ENCODE assay signal across 14 cellular contexts in genomic region chr3:39143051-39143885, GRCh38. TPM values are rescaled to one million over a fixed set of nuclear protein-coding genes. Genes with fewer than 3 reads are reported as not detected.
DNase-seq lines count a peak whose midpoint lies in the region; ATAC-seq and TF ChIP-seq lines count a peak whose summit lies in the region.
"Had no signal": no experiment of that assay in that cellular context is flagged by ENCODE, and none has a peak within 500 bp of the region (broad histone marks: within the 10 kb centered on the region; RNA-seq: fewer than 3 reads in every experiment).

No MANE protein-coding gene starts in this region.

- TF ChIP-seq CTCF in left ventricle myocardium inferior (IDR thresholded peaks at IDR 0.05; ENCODE audit: borderline replicate concordance) (no peak), heart right ventricle (IDR thresholded peaks at IDR 0.05) (no peak), chondrocyte (IDR thresholded peaks at IDR 0.05) (no peak), nephron progenitor cell (IDR thresholded peaks at IDR 0.05) (no peak), upper lobe of right lung (IDR thresholded peaks at IDR 0.05) (no peak), GM23338 (conservative IDR thresholded peaks at IDR 0.05; ENCODE audit: low read depth in 2 of 2) (no peak)

- peaks cover 59% of the 10 kb centered on the region for H3K36me3 ChIP-seq in left ventricle myocardium inferior
- peaks cover 0 to 75% (median 41%) of the 10 kb centered on the region in 9 donors for H3K36me3 ChIP-seq in heart right ventricle
- H3K36me3 ChIP-seq in upper lobe of right lung: peaks cover 60% of the 10 kb centered on the region
- H3K36me3 ChIP-seq in GM23338 (ENCODE audit: insufficient read depth): peaks cover 17% of the 10 kb centered on the region; the same call in 1 of the 2 replicates

- peak overlapping the region; percentile 20 for H3K27ac Mint-ChIP-seq in chondrocyte (ENCODE audit: unreplicated experiment)
- peak overlapping the region; percentile 39 for H3K27ac Mint-ChIP-seq in nephron progenitor cell
- H3K27ac Mint-ChIP-seq in GM23338: no peak overlapping the region

- no peak for DNase-seq in left ventricle myocardium inferior
- DNase-seq in heart right ventricle: no peak
- no peak for DNase-seq in chondrocyte (ENCODE audit: low spot score)
- DNase-seq in nephron progenitor cell: no peak
- no peak for DNase-seq in upper lobe of right lung
- no peak for DNase-seq in GM23338 (ENCODE audit: low spot score)
- DNase-seq in HEK293T (ENCODE audit: extremely low spot score): no peak
- DNase-seq: aorta; effector CD8-positive, alpha-beta T cell; EL; SIG-M5; stimulated activated CD8-positive, alpha-beta memory T cell treated with anti-CD3 and anti-CD28 coated beads, Interleukin-4, amount 100 ng/mL, for 48 hours had no signal

- no peak overlapping the region for H3K4me2 ChIP-seq in GM23338

- H3F3A ChIP-seq in GM23338 (replicated peaks; ENCODE audit: low read depth): no peaks in the 10 kb centered on the region

- CTCF ChIA-PET in HEK293T (lab: Yijun Ruan, JAX): interaction anchor here (0.9 kb wide), 1 partner anchor 47 kb away, joined by 3 read pairs; no protein-coding TSS in a partner anchor

- H3K27me3 ChIP-seq in left ventricle myocardium inferior (ENCODE audit: low read depth) (no peaks in the 10 kb centered on the region), heart right ventricle (no peaks in the 10 kb centered on the region), upper lobe of right lung (no peaks in the 10 kb centered on the region), GM23338 (ENCODE audit: insufficient read depth) (no peaks in the 10 kb centered on the region)

- no peaks in the 10 kb centered on the region for H3K9me3 Mint-ChIP-seq in chondrocyte (ENCODE audit: low read depth)
- H3K9me3 Mint-ChIP-seq in nephron progenitor cell: no peaks in the 10 kb centered on the region
- H3K9me3 Mint-ChIP-seq in GM23338: no peaks in the 10 kb centered on the region

- intact Hi-C loops in left ventricle myocardium inferior (cut with micrococcal nuclease): no loop called here
- intact Hi-C loops in heart right ventricle (cut with DNase I): loop anchor here in 2 of 10 donors (5.0 to 10.0 kb wide), 2 partner anchors 39 to 242 kb away; partner anchors contain the start of gene SLC25A38 (in 1 of the 2)
- intact Hi-C loops in upper lobe of right lung (cut with DNase I): no loop called here

- H2AFZ ChIP-seq in GM23338: no peak overlapping the region

- ATAC-seq in heart right ventricle (no peak), upper lobe of right lung (no peak), GM23338 (no peak), HG03025 (IDR thresholded peaks at IDR 0.05; ENCODE audit: low FRiP score, unreplicated experiment) (no peak)

- 70 to 74% methylated on average over 14 of the region's 14 CpGs for WGBS in heart right ventricle, 2 donors

- H3K4me1 Mint-ChIP-seq in chondrocyte (ENCODE audit: low read depth): peaks cover 74% of the 10 kb centered on the region
- peaks cover 42% of the 10 kb centered on the region for H3K4me1 Mint-ChIP-seq in nephron progenitor cell
- H3K4me1 Mint-ChIP-seq in GM23338: peaks cover 27% of the 10 kb centered on the region

- peaks cover 7% of the 10 kb centered on the region for H4K20me1 ChIP-seq in GM23338 (replicated peaks; ENCODE audit: insufficient read depth)

- H3K4me3 Mint-ChIP-seq in chondrocyte (ENCODE audit: unreplicated experiment): no peak overlapping the region
- no peak overlapping the region for H3K4me3 Mint-ChIP-seq in nephron progenitor cell
- no peak overlapping the region for H3K4me3 Mint-ChIP-seq in GM23338

- H3K9me3 ChIP-seq in left ventricle myocardium inferior (replicated peaks) (no peaks in the 10 kb centered on the region), heart right ventricle (no peaks in the 10 kb centered on the region), upper lobe of right lung (no peaks in the 10 kb centered on the region)

- POLR2A ChIA-PET in HEK293T (lab: Yijun Ruan, JAX): interaction anchor here (1.2 kb wide), 1 partner anchor 26 kb away, joined by 4 read pairs; no protein-coding TSS in a partner anchor

- H3K79me2 ChIP-seq in GM23338 (replicated peaks; ENCODE audit: insufficient read depth): peaks cover 16% of the 10 kb centered on the region

- H3K27ac ChIP-seq in left ventricle myocardium inferior (replicated peaks) (peak overlapping the region; percentile 66), heart right ventricle (peak overlapping the region in 1 of 10 donors; percentile 61), upper lobe of right lung (peak overlapping the region; percentile 52), GM23338 (ENCODE audit: low read depth) (no peak overlapping the region)

- H3K9me2 ChIP-seq in GM23338 (ENCODE audit: insufficient read depth): no peaks in the 10 kb centered on the region

- H3K36me3 Mint-ChIP-seq in chondrocyte (ENCODE audit: low read depth) (peaks cover 36% of the 10 kb centered on the region), nephron progenitor cell (ENCODE audit: low read depth) (peaks cover 36% of the 10 kb centered on the region), GM23338 (ENCODE audit: low read depth) (peaks cover 42% of the 10 kb centered on the region)

- H3K4me1 ChIP-seq in left ventricle myocardium inferior (peaks cover 91% of the 10 kb centered on the region), heart right ventricle (peaks cover 49 to 91% (median 71%) of the 10 kb centered on the region in 9 donors), upper lobe of right lung (peaks cover 63% of the 10 kb centered on the region), GM23338 (ENCODE audit: insufficient read depth) (peaks cover 17% of the 10 kb centered on the region)

- no peaks in the 10 kb centered on the region for H3K27me3 Mint-ChIP-seq in chondrocyte (ENCODE audit: low read depth)
- peaks cover 3% of the 10 kb centered on the region for H3K27me3 Mint-ChIP-seq in nephron progenitor cell (ENCODE audit: low read depth, poor library complexity)
- H3K27me3 Mint-ChIP-seq in GM23338 (ENCODE audit: insufficient read depth, low read depth, poor library complexity): peaks cover 15% of the 10 kb centered on the region

- H3K4me3 ChIP-seq in left ventricle myocardium inferior: no peak overlapping the region
- H3K4me3 ChIP-seq in heart right ventricle: no peak overlapping the region
- H3K4me3 ChIP-seq in upper lobe of right lung: no peak overlapping the region
- no peak overlapping the region for H3K4me3 ChIP-seq in GM23338

TF ChIP-seq in GM23338, 12 proteins besides CTCF, POLR2A, EP300 and RAD21:
- TF ChIP-seq CREB1 (CRISPR knock-in tag; IDR thresholded peaks at IDR 0.05; ENCODE audit: low read depth) (no peak), EZH2 (IDR thresholded peaks at IDR 0.05; ENCODE audit: low read depth, unreplicated experiment) (no peak), EZH2phosphoT487 (IDR thresholded peaks at IDR 0.05; ENCODE audit: unreplicated experiment) (no peak), POLR2AphosphoS5 (IDR thresholded peaks at IDR 0.05; ENCODE audit: low read depth) (no peak), JUNB (IDR thresholded peaks at IDR 0.05; ENCODE audit: unreplicated experiment) (no peak)

TF ChIP-seq in HEK293T, 16 proteins besides CTCF, POLR2A, EP300 and RAD21 (continues in another document):
- no peak for TF ChIP-seq BHLHE40 (IDR thresholded peaks at IDR 0.05; ENCODE audit: borderline replicate concordance)
- TF ChIP-seq FOXK2 (IDR thresholded peaks at IDR 0.05): no peak
- no peak for TF ChIP-seq FOXM1 (IDR thresholded peaks at IDR 0.05; ENCODE audit: borderline replicate concordance)
- TF ChIP-seq L3MBTL2 (conservative IDR thresholded peaks at IDR 0.05): no peak
- no peak for TF ChIP-seq CTBP1 (IDR thresholded peaks at IDR 0.05; ENCODE audit: borderline replicate concordance)
- no peak for TF ChIP-seq FOXA1 (IDR thresholded peaks at IDR 0.05)
- no peak for TF ChIP-seq LEF1 (IDR thresholded peaks at IDR 0.05; ENCODE audit: borderline replicate concordance)
- TF ChIP-seq ELF4 (IDR thresholded peaks at IDR 0.05): no peak
- no peak for TF ChIP-seq ARNT (IDR thresholded peaks at IDR 0.05)
- TF ChIP-seq PKNOX1 (IDR thresholded peaks at IDR 0.05): no peak
- TF ChIP-seq HDGF (IDR thresholded peaks at IDR 0.05; ENCODE audit: borderline replicate concordance): no peak

RNA-seq across cellular contexts. Expression of gene CSRNP1, which starts 10.1 kb away (rescaled TPM):
- 12.1 TPM for total RNA-seq in left ventricle myocardium inferior
- total RNA-seq in heart right ventricle: 10 to 100 TPM in 9 of 10 donors, 1 to 10 TPM in 1; 7.4 to 46.3 (median 17.7) TPM
- polyA plus RNA-seq in heart right ventricle: 10 to 100 TPM; 14.1 to 28.1 TPM
- 15.2 to 22.3 TPM (median 21.2 TPM) in 3 replicates for total RNA-seq in chondrocyte
- total RNA-seq in upper lobe of right lung: 89.3 TPM
- total RNA-seq in GM23338 (2014; rRNA removed; shearing (Covaris generic)): 8.3 and 10.0 TPM in 2 replicates
- polyA plus RNA-seq in GM23338 (2016; fragmentation: Nextera tagmentation; extraction: Ambion mirVana): 4.7 and 4.9 TPM in 2 replicates

RNA-seq across cellular contexts. Expression of gene TTC21A, which starts 35.8 kb away (rescaled TPM):
- total RNA-seq in left ventricle myocardium inferior (2.1 TPM), heart right ventricle (1 to 10 TPM; 1.1 to 3.1 (median 1.5) TPM), chondrocyte (4.5 to 8.1 TPM (median 6.2 TPM) in 3 replicates), upper lobe of right lung (11.6 TPM)
- polyA plus RNA-seq in heart right ventricle (1 to 10 TPM in 1 of 2 donors, under 1 TPM in 1; 0.80 to 7.5 TPM), GM23338 (2016; fragmentation: Nextera tagmentation; extraction: Ambion mirVana) (1.8 and 2.5 TPM in 2 replicates)
- 2.0 and 2.1 TPM in 2 replicates for total RNA-seq in GM23338 (2014; rRNA removed; shearing (Covaris generic))

RNA-seq across cellular contexts. Expression of gene GORASP1, which starts 35.8 kb away (rescaled TPM):
- total RNA-seq in left ventricle myocardium inferior: 54.0 TPM
- total RNA-seq in heart right ventricle: 10 to 100 TPM; 35.8 to 54.2 (median 41.1) TPM
- polyA plus RNA-seq in heart right ventricle: 10 to 100 TPM; 28.4 to 37.2 TPM
- total RNA-seq in chondrocyte: 52.8 to 60.9 TPM (median 54.2 TPM) in 3 replicates
- total RNA-seq in upper lobe of right lung: 86.9 TPM
- total RNA-seq in GM23338 (2014; rRNA removed; shearing (Covaris generic)): 32.7 and 38.3 TPM in 2 replicates
- polyA plus RNA-seq in GM23338 (2016; fragmentation: Nextera tagmentation; extraction: Ambion mirVana): 8.5 and 10.3 TPM in 2 replicates

RNA-seq across cellular contexts. Expression of gene XIRP1, which starts 49.1 kb away (rescaled TPM):
- total RNA-seq in left ventricle myocardium inferior: 386 TPM
- 1,000 to 10,000 TPM in 2 of 10 donors, 100 to 1,000 TPM in 8; 277 to 1,691 (median 608) TPM for total RNA-seq in heart right ventricle
- polyA plus RNA-seq in heart right ventricle: 100 to 1,000 TPM; 404 to 586 TPM
- 0.10 TPM in 2 of 3 replicates, not detected in the other for total RNA-seq in chondrocyte
- not detected for total RNA-seq in upper lobe of right lung
- total RNA-seq in GM23338 (2014; rRNA removed; shearing (Covaris generic)): not detected in 2 replicates
- 0.03 TPM in 1 of 2 replicates, not detected in the other for polyA plus RNA-seq in GM23338 (2016; fragmentation: Nextera tagmentation; extraction: Ambion mirVana)
- total RNA-seq: glomerular endothelial cell had no signal
